ENCODE assay signal across 18 cellular contexts in the genomic region with DNA sequence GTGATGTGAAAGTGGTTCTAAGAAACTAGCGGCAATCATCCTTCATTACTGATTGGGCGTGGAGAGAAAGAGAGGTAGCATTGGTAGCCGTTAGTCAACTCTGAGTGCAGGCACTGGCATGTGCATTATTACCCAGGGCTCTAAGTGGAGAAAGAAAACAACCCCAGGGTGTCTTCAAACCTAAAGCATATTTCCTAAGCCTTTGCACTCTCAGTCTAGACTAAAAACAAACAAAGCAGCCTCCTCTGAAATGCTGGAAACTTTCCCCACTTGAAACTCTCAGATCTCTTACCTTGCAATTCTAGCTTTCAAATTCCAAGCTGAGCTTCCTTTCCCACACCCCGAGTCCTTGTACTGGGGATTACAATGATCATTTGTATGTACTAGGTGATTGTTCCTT.
DNase-seq lines count a peak whose midpoint lies in the region; ATAC-seq, FAIRE-seq and TF ChIP-seq lines count a peak whose summit lies in the region.
"Had no signal": no experiment of that assay in that cellular context is flagged by ENCODE, and none has a peak within 500 bp of the region (broad histone marks: within the 10 kb centered on the region; RNA-seq: fewer than 3 reads in every experiment).

No MANE protein-coding gene starts in this region.

- H3K27ac Mint-ChIP-seq in Calu3 (ENCODE audit: unreplicated experiment) (peak overlapping the region; percentile 92), mesothelial cell of epicardium (peak overlapping the region; percentile 89)
- H3K27ac Mint-ChIP-seq: activated naive CD8-positive, alpha-beta T cell treated with anti-CD3 and anti-CD28 coated beads for 36 hours; stimulated activated naive CD8-positive, alpha-beta T cell treated with anti-CD3 and anti-CD28 coated beads, Interleukin-15, amount 100 ng/mL, for 72 hours had no signal

- DNase-seq in Calu3 (peak; percentile 10), RPMI7951 (ENCODE audit: low read depth) (peak; percentile 40), mesothelial cell of epicardium (ENCODE audit: low spot score in 2 of 2, unreplicated experiment in 2 of 2) (no peak), NCI-H2029 treated with DMSO at 0.1 percent for 48 hours (lab: John Stamatoyannopoulos, UW) (no peak), NCI-H1417 (lab: John Stamatoyannopoulos, UW) (no peak), D721Med (ENCODE audit: insufficient read length, low spot score) (no peak)
- no peak for DNase-seq in activated CD8-positive, alpha-beta memory T cell treated with anti-CD3 and anti-CD28 coated beads, Interleukin-2, amount 50 U/mL, for 4 hours
- DNase-seq: activated CD4-positive, alpha-beta T cell treated with anti-CD3 and anti-CD28 coated beads for 1 hour; activated naive CD8-positive, alpha-beta T cell treated with anti-CD3 and anti-CD28 coated beads for 36 hours; GF-D8; HCEC 1CT; NCI-H146; NCI-H2227 treated with DMSO at 0.1 percent for 48 hours; ovary; stimulated activated CD4-positive, alpha-beta T cell treated with anti-CD3 and anti-CD28 coated beads, Interleukin-4, amount 100 ng/mL, for 1 hour; stimulated activated naive CD8-positive, alpha-beta T cell treated with anti-CD3 and anti-CD28 coated beads, Interleukin-15, amount 100 ng/mL, for 72 hours had no signal

- H3K36me3 Mint-ChIP-seq in Calu3 (ENCODE audit: insufficient read depth, unreplicated experiment) (peaks cover 10% of the 10 kb centered on the region), mesothelial cell of epicardium (no peaks in the 10 kb centered on the region)
- H3K36me3 Mint-ChIP-seq: activated naive CD8-positive, alpha-beta T cell treated with anti-CD3 and anti-CD28 coated beads for 36 hours had no signal

- no TSS peak for BruUV-seq in Calu3 (replicated peaks; lab: Mats Ljungman, UMichigan)

- H3K4me1 Mint-ChIP-seq in Calu3 (ENCODE audit: low read depth, unreplicated experiment) (peaks cover 72% of the 10 kb centered on the region), mesothelial cell of epicardium (peaks cover 54% of the 10 kb centered on the region)

- H3K4me3 Mint-ChIP-seq in Calu3 (ENCODE audit: low read depth, unreplicated experiment) = no peak overlapping the region
- no peak overlapping the region for H3K4me3 Mint-ChIP-seq in mesothelial cell of epicardium
- H3K4me3 Mint-ChIP-seq: activated naive CD8-positive, alpha-beta T cell treated with anti-CD3 and anti-CD28 coated beads for 36 hours; stimulated activated naive CD8-positive, alpha-beta T cell treated with anti-CD3 and anti-CD28 coated beads, Interleukin-15, amount 100 ng/mL, for 72 hours had no signal

- intact Hi-C loops in Calu3 (cut with micrococcal nuclease; ENCODE audit: unreplicated experiment) = loop anchor here (5.0 to 10.0 kb wide), 2 partner anchors 135 to 292 kb away; no protein-coding TSS in a partner anchor

- FAIRE-seq in D721Med (lab: Jason Lieb, UNC) = no peak
- FAIRE-seq: GM19239 had no signal

- H3K27me3 Mint-ChIP-seq in Calu3 (ENCODE audit: unreplicated experiment) (no peaks in the 10 kb centered on the region), mesothelial cell of epicardium (ENCODE audit: low read depth) (no peaks in the 10 kb centered on the region)

- no peak for TF ChIP-seq CTCF in Calu3 (IDR thresholded peaks at IDR 0.05; ENCODE audit: unreplicated experiment)
- no peak for TF ChIP-seq CTCF in mesothelial cell of epicardium (IDR thresholded peaks at IDR 0.05; ENCODE audit: unreplicated experiment)
- no peak for TF ChIP-seq CTCF in D721Med (IDR thresholded peaks at IDR 0.05; ENCODE audit: insufficient read depth, missing control alignments)

- CTCF ChIA-PET in Calu3 (lab: Charles Lee) = interaction anchor here (0.9 to 2.7 kb wide), 4 partner anchors 10 to 99 kb away, joined by 4 to 10 read pairs (median 4); a partner anchor contains a TSS

- no peaks in the 10 kb centered on the region for H3K9me3 Mint-ChIP-seq in Calu3 (ENCODE audit: low read depth, unreplicated experiment)
- no peaks in the 10 kb centered on the region for H3K9me3 Mint-ChIP-seq in mesothelial cell of epicardium
- H3K9me3 Mint-ChIP-seq: activated naive CD8-positive, alpha-beta T cell treated with anti-CD3 and anti-CD28 coated beads for 36 hours; stimulated activated naive CD8-positive, alpha-beta T cell treated with anti-CD3 and anti-CD28 coated beads, Interleukin-15, amount 100 ng/mL, for 72 hours had no signal

- peak; percentile 73 for ATAC-seq in esophagus mucosa
- ATAC-seq: stimulated activated naive CD8-positive, alpha-beta T cell treated with anti-CD3 and anti-CD28 coated beads, Interleukin-15, amount 100 ng/mL, for 72 hours had no signal

Comparison
In these comparisons a context has a peak if more than half of its experiments do, and no peak if none do; other contexts are left out.
1. DNase-seq: peak in Calu3 (single experiment) and RPMI7951 (single experiment); none in mesothelial cell of epicardium (0 of 2), NCI-H2029 treated with DMSO at 0.1 percent for 48 hours (single experiment), NCI-H1417 (0 of 3), activated CD8-positive, alpha-beta memory T cell treated with anti-CD3 and anti-CD28 coated beads, Interleukin-2, amount 50 U/mL, for 4 hours (single experiment) and D721Med (single experiment).